Comparison of ENCODE assay signal across 21 cellular contexts in the genomic region with DNA sequence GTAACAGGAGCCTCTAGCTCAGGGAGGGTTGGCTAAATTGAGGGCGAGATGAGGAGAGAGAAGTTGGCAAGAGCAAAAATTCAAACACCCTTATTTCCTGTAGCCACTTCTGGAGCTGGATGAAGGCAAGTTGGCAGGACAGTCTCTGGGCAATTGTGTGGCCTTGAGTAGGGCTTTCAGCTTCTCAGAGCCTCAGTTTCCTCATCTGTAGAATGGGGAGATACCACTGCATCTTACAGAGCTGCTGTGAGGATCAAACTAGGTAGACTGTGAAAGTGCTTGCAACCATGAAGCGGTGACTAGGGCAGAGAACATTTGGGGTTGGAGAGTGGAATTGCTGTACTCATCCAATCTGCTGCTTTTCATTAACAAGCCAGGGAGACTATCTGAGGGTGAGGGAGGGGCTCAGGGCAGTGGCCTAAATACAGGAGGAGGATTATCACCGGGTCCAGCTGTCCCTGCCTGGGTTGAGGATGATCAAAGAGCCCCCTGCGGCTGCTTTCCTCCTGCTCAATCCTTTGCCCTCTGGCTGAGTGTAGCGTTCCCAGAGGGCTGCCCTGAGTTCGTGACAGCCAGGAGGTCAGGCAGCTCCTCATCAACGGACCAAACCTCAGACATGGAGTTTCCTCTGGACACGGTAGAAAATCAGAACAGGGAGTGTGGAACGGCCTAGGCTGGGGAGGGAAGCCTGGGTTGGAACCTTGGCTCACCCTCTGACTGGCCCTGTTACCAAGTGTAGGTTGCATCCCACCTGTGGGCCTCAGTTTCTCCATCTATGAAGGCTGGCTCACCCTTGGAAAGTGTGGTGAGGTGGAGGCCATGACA. TPM values are rescaled to one million over a fixed set of nuclear protein-coding genes. Genes with fewer than 3 reads are reported as not detected.
"Had no signal": no experiment of that assay in that cellular context is flagged by ENCODE, and none has a peak within 500 bp of the region (broad histone marks: within the 10 kb centered on the region; RNA-seq: fewer than 3 reads in every experiment).

No MANE protein-coding gene starts in this region.

- H3K36me3 ChIP-seq: esophagus squamous epithelium, ovary, tibial nerve had no signal

- DNase-seq: activated CD4-positive, alpha-beta T cell treated with anti-CD3 and anti-CD28 coated beads, Interleukin-2, amount 10 ng/mL, durations not matched to agents 24 days and 14 days; activated CD4-positive, CD25-positive, alpha-beta regulatory T cell; activated gamma-delta T cell treated with Interleukin-2 at 50 U/mL for 16 hours; amniotic stem cell; effector CD8-positive, alpha-beta T cell; esophagus squamous epithelium; hippocampal formation; ovary; stimulated activated CD4-positive, alpha-beta T cell treated with anti-CD3 and anti-CD28 coated beads, Interleukin-4, amount 100 ng/mL, for 24 hours; stimulated activated naive CD4-positive, alpha-beta T cell; T-helper 17 cell had no signal

- H3K36me3 Mint-ChIP-seq: activated naive CD8-positive, alpha-beta T cell had no signal

- H3K9me3 ChIP-seq: esophagus squamous epithelium, ovary had no signal

- H3K9me3 Mint-ChIP-seq: activated CD4-positive, alpha-beta T cell treated with anti-CD3 and anti-CD28 coated beads, Interleukin-2, amount 10 ng/mL, durations not matched to agents 24 days and 14 days; activated T-cell treated with anti-CD3 and anti-CD28 coated beads, Interleukin-2, amount 50 U/mL, for 24 hours had no signal

- H3K4me3 ChIP-seq: esophagus squamous epithelium, ovary, tibial nerve had no signal

- H3K4me3 Mint-ChIP-seq: activated CD4-positive, alpha-beta T cell treated with anti-CD3 and anti-CD28 coated beads, Interleukin-2, amount 10 ng/mL, durations not matched to agents 24 days and 14 days; activated naive CD8-positive, alpha-beta T cell; activated T-cell treated with anti-CD3 and anti-CD28 coated beads, Interleukin-2, amount 50 U/mL, for 24 hours; T-helper 17 cell had no signal

- H3K27me3 ChIP-seq: ovary had no signal

- ATAC-seq: T-helper 17 cell had no signal

- H3K27ac Mint-ChIP-seq: activated CD4-positive, alpha-beta T cell treated with anti-CD3 and anti-CD28 coated beads, Interleukin-2, amount 10 ng/mL, durations not matched to agents 24 days and 14 days; activated naive CD8-positive, alpha-beta T cell; activated T-cell treated with anti-CD3 and anti-CD28 coated beads, Interleukin-2, amount 50 U/mL, for 24 hours; T-helper 17 cell had no signal

RNA-seq across cellular contexts. Expression of a gene that starts 23.7 kb away (rescaled TPM):
- total RNA-seq: activated CD4-positive, alpha-beta T cell treated with anti-CD3 and anti-CD28 coated beads, Interleukin-2, amount 10 ng/mL, durations not matched to agents 24 days and 14 days; activated CD8-positive, alpha-beta memory T cell treated with anti-CD3 and anti-CD28 coated beads for 36 hours; endothelial cell of umbilical vein; fibroblast of villous mesenchyme; glomerular endothelial cell; kidney epithelial cell; lower leg skin; ovary; T-helper 17 cell; tibial nerve had no signal
- polyA plus RNA-seq: endothelial cell of umbilical vein, neural cell had no signal
